8 cellular contexts compared by ENCODE assay signal in genomic region chr20:53939554-53940355, GRCh38.
DNase-seq lines count a peak whose midpoint lies in the region; ATAC-seq and TF ChIP-seq lines count a peak whose summit lies in the region.

No MANE protein-coding gene starts in this region.

- CTCF ChIA-PET in Calu3 (lab: Charles Lee) = interaction anchor here (0.5 to 4.4 kb wide), 32 partner anchors 10 to 525 kb away, joined by 3 to 51 read pairs (median 5); partner anchors contain the start of gene ZNF217

- no peak overlapping the region for H3K4me3 ChIP-seq in testis

- peak overlapping the region; percentile 28 for H3K4me3 Mint-ChIP-seq in Calu3 (ENCODE audit: low read depth, unreplicated experiment)

- no peaks in the 10 kb centered on the region for H3K36me3 Mint-ChIP-seq in Calu3 (ENCODE audit: insufficient read depth, unreplicated experiment)

- no peaks in the 10 kb centered on the region for H3K9me3 ChIP-seq in testis

- TF ChIP-seq CTCF in Calu3 (IDR thresholded peaks at IDR 0.05; ENCODE audit: unreplicated experiment) (peak; percentile 92), testis (IDR thresholded peaks at IDR 0.05) (peak; percentile 36 to 75 (median 50))

- H3K27ac Mint-ChIP-seq in Calu3 (ENCODE audit: unreplicated experiment) = peak overlapping the region; percentile 68

- intact Hi-C loops in Calu3 (cut with micrococcal nuclease; ENCODE audit: unreplicated experiment) (loop anchor here (1.0 to 10.0 kb wide), 7 partner anchors 23 to 782 kb away; no protein-coding TSS in a partner anchor), testis (cut with DNase I; ENCODE audit: low total_unique reads) (no loop called here)

- peak overlapping the region in 1 of 2 donors; percentile 37 for H3K27ac ChIP-seq in testis

- H3K4me1 Mint-ChIP-seq in Calu3 (ENCODE audit: low read depth, unreplicated experiment) = peaks cover 78% of the 10 kb centered on the region

- H3K27me3 Mint-ChIP-seq in Calu3 (ENCODE audit: unreplicated experiment) = no peaks in the 10 kb centered on the region

- no peaks in the 10 kb centered on the region for H3K36me3 ChIP-seq in testis (ENCODE audit: low read depth, missing control alignments)

- BruUV-seq in Calu3 (replicated peaks; lab: Mats Ljungman, UMichigan) = no TSS peak

- peak; percentile 50 for ATAC-seq in GM21367 (IDR thresholded peaks at IDR 0.05; ENCODE audit: unreplicated experiment)

- no peaks in the 10 kb centered on the region for H3K27me3 ChIP-seq in testis

- no peak for TF ChIP-seq POLR2A in testis (IDR thresholded peaks at IDR 0.05)

- DNase-seq in Calu3 = peak; percentile 99
- peak in 74 of 76 experiments; percentile 8 to 84 (median 60) for DNase-seq in HUDEP-2 (lab: John Stamatoyannopoulos, UW; ENCODE audit: unreplicated experiment in 76 of 76)
- peak; percentile 97 for DNase-seq in RPMI7951 (ENCODE audit: low read depth)
- peak; percentile 52 for DNase-seq in activated T-helper 9 cell treated with anti-CD3 and anti-CD28 coated beads, Interleukin-2, amount 50 U/mL, for 16 hours (ENCODE audit: low read depth)
- peak; percentile 90 for DNase-seq in foreskin melanocyte
- peak in 55 of 56 donors; percentile 22 to 94 (median 71) for DNase-seq in nucleus accumbens (lab: John Stamatoyannopoulos, UW)
- peak; percentile 93 for DNase-seq in testis

- no peaks in the 10 kb centered on the region for H3K9me3 Mint-ChIP-seq in Calu3 (ENCODE audit: low read depth, unreplicated experiment)

- WGBS in testis, 2 donors = 20 to 25% methylated on average over 7 of the region's 7 CpGs

- H3K4me1 ChIP-seq in testis = peaks cover 16% of the 10 kb centered on the region
